In the genomic region with DNA sequence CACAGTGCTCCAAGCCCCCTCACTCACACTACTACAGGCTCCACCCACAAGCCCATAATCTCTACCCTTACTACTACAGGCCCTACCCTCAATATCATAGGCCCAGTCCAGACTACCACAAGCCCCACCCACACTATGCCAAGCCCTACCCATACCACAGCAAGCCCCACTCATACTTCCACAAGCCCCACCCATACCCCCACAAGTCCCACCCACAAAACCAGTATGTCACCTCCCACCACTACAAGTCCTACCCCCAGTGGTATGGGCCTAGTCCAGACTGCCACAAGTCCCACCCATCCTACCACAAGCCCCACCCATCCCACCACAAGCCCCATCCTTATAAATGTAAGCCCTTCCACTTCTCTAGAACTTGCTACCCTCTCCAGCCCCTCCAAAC, we compare ENCODE assay signal across 8 cellular contexts. TPM values are rescaled to one million over a fixed set of nuclear protein-coding genes. Genes with fewer than 3 reads are reported as not detected.
DNase-seq lines count a peak whose midpoint lies in the region; ATAC-seq, FAIRE-seq and TF ChIP-seq lines count a peak whose summit lies in the region.

No MANE protein-coding gene starts in this region.

- H3K9ac ChIP-seq in GM23248: no peak overlapping the region

- H3K4me2 ChIP-seq in A549: no peak overlapping the region
- no peak overlapping the region for H3K4me2 ChIP-seq in GM23248 (ENCODE audit: unreplicated experiment)

- peak; percentile 83 to 86 for DNase-seq in A549 (ENCODE audit: low read depth in 1 of 2, low spot score in 1 of 2)
- peak; percentile 77 for DNase-seq in GM23248
- DNase-seq in RWPE2 (ENCODE audit: low spot score): no peak
- peak; percentile 76 for DNase-seq in activated effector memory CD4-positive, alpha-beta T cell treated with Interleukin-2 at 50 U/mL for 16 hours
- peak; percentile 77 for DNase-seq in iPS-NIHi7 (ENCODE audit: extremely low spot score)
- peak; percentile 66 for DNase-seq in stimulated activated naive CD4-positive, alpha-beta T cell treated with Interleukin-2 at 50 U/mL for 16 hours (lab: John Stamatoyannopoulos, UW)

- in situ Hi-C loops in GM23248 (cut with MboI): no loop called here

- H3K9me2 ChIP-seq in GM23248 (ENCODE audit: insufficient read depth): no peaks in the 10 kb centered on the region

- H3K36me3 ChIP-seq in GM23248 (ENCODE audit: low read depth) (peaks cover 20% of the 10 kb centered on the region), RWPE2 (ENCODE audit: low read depth) (peaks cover 72% of the 10 kb centered on the region)

- TF ChIP-seq POLR2A in A549 (IDR thresholded peaks at IDR 0.05; ENCODE audit: low read length): no peak

- H2AFZ ChIP-seq in GM23248: no peak overlapping the region

- FAIRE-seq in A549 (lab: Jason Lieb, UNC): no peak

- H3K4me1 ChIP-seq in A549: peaks cover 9% of the 10 kb centered on the region; the same call in 1 of the 3 replicates
- H3K4me1 ChIP-seq in GM23248 (ENCODE audit: insufficient read depth): no peaks in the 10 kb centered on the region
- peaks cover 5% of the 10 kb centered on the region for H3K4me1 ChIP-seq in RWPE2 (ENCODE audit: insufficient read depth, poor library complexity, severe bottlenecking)

- no peaks in the 10 kb centered on the region for H3K9me3 ChIP-seq in A549
- H3K9me3 ChIP-seq in GM23248 (ENCODE audit: low read depth): no peaks in the 10 kb centered on the region
- no peaks in the 10 kb centered on the region for H3K9me3 ChIP-seq in RWPE2 (ENCODE audit: severe bottlenecking)

- CTCF ChIA-PET in A549 (lab: Yijun Ruan, JAX): interaction anchor here (10.3 to 22.1 kb wide), 2 partner anchors 20 to 101 kb away, joined by 188 to 301 read pairs; a partner anchor contains a TSS

- H3K27me3 ChIP-seq in GM23248 (replicated peaks; ENCODE audit: insufficient read depth) (no peaks in the 10 kb centered on the region), RWPE2 (ENCODE audit: insufficient read depth, poor library complexity, severe bottlenecking) (no peaks in the 10 kb centered on the region)

- TF ChIP-seq RAD21 in A549 (conservative IDR thresholded peaks at IDR 0.05 in 1 of 2, IDR thresholded peaks at IDR 0.05 in 1 of 2): no peak

- TF ChIP-seq EP300 in A549 (IDR thresholded peaks at IDR 0.05): no peak

- peaks cover 5% of the 10 kb centered on the region for H3F3A ChIP-seq in GM23248 (ENCODE audit: insufficient read depth)

- no peak overlapping the region for H3K27ac ChIP-seq in A549
- no peak overlapping the region for H3K27ac ChIP-seq in GM23248
- no peak overlapping the region for H3K27ac ChIP-seq in RWPE2 (ENCODE audit: poor library complexity, severe bottlenecking)

- H4K20me1 ChIP-seq in GM23248 (ENCODE audit: insufficient read depth): no peaks in the 10 kb centered on the region

- POLR2A ChIA-PET in A549 (lab: Yijun Ruan, JAX): no interaction called here

- TF ChIP-seq CTCF in A549 (IDR thresholded peaks at IDR 0.05): no peak
- no peak for TF ChIP-seq CTCF in RWPE2 (IDR thresholded peaks at IDR 0.05; ENCODE audit: poor library complexity, severe bottlenecking)

- peaks cover 25% of the 10 kb centered on the region for H3K79me2 ChIP-seq in GM23248 (ENCODE audit: insufficient read depth)

- H3K4me3 ChIP-seq in A549 (no peak overlapping the region), GM23248 (no peak overlapping the region), RWPE2 (ENCODE audit: severe bottlenecking) (no peak overlapping the region)

- peak; percentile 44 to 81 for ATAC-seq in A549
- peak; percentile 44 for ATAC-seq in RWPE2 (ENCODE audit: low read depth)
- no peak for ATAC-seq in GM18873 (IDR thresholded peaks at IDR 0.05; ENCODE audit: low FRiP score, unreplicated experiment)
- ATAC-seq in HG02763 (IDR thresholded peaks at IDR 0.05; ENCODE audit: unreplicated experiment): no peak

TF ChIP-seq in A549, 52 proteins besides CTCF, POLR2A, EP300 and RAD21 (continues in another document):
- TF ChIP-seq, protein P1, sequence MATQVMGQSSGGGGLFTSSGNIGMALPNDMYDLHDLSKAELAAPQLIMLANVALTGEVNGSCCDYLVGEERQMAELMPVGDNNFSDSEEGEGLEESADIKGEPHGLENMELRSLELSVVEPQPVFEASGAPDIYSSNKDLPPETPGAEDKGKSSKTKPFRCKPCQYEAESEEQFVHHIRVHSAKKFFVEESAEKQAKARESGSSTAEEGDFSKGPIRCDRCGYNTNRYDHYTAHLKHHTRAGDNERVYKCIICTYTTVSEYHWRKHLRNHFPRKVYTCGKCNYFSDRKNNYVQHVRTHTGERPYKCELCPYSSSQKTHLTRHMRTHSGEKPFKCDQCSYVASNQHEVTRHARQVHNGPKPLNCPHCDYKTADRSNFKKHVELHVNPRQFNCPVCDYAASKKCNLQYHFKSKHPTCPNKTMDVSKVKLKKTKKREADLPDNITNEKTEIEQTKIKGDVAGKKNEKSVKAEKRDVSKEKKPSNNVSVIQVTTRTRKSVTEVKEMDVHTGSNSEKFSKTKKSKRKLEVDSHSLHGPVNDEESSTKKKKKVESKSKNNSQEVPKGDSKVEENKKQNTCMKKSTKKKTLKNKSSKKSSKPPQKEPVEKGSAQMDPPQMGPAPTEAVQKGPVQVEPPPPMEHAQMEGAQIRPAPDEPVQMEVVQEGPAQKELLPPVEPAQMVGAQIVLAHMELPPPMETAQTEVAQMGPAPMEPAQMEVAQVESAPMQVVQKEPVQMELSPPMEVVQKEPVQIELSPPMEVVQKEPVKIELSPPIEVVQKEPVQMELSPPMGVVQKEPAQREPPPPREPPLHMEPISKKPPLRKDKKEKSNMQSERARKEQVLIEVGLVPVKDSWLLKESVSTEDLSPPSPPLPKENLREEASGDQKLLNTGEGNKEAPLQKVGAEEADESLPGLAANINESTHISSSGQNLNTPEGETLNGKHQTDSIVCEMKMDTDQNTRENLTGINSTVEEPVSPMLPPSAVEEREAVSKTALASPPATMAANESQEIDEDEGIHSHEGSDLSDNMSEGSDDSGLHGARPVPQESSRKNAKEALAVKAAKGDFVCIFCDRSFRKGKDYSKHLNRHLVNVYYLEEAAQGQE (IDR thresholded peaks at IDR 0.05): no peak
- TF ChIP-seq TFCP2L1 (CRISPR knock-in tag; IDR thresholded peaks at IDR 0.05) (no peak), CBX2 (IDR thresholded peaks at IDR 0.05; ENCODE audit: borderline replicate concordance, low read depth) (no peak), CEBPB (IDR thresholded peaks at IDR 0.05) (no peak), RFX5 (IDR thresholded peaks at IDR 0.05) (no peak), FOSB (CRISPR knock-in tag; IDR thresholded peaks at IDR 0.05) (no peak), MAZ (IDR thresholded peaks at IDR 0.05; ENCODE audit: borderline replicate concordance, low read depth, low read length) (no peak), PHF8 (IDR thresholded peaks at IDR 0.05; ENCODE audit: borderline replicate concordance, low read depth) (no peak), HOXA7 (CRISPR knock-in tag; IDR thresholded peaks at IDR 0.05) (no peak)
- TF ChIP-seq, protein P2, sequence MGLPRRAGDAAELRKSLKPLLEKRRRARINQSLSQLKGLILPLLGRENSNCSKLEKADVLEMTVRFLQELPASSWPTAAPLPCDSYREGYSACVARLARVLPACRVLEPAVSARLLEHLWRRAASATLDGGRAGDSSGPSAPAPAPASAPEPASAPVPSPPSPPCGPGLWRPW (IDR thresholded peaks at IDR 0.05): no peak
- TF ChIP-seq, protein P3, sequence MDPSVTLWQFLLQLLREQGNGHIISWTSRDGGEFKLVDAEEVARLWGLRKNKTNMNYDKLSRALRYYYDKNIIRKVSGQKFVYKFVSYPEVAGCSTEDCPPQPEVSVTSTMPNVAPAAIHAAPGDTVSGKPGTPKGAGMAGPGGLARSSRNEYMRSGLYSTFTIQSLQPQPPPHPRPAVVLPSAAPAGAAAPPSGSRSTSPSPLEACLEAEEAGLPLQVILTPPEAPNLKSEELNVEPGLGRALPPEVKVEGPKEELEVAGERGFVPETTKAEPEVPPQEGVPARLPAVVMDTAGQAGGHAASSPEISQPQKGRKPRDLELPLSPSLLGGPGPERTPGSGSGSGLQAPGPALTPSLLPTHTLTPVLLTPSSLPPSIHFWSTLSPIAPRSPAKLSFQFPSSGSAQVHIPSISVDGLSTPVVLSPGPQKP (IDR thresholded peaks at IDR 0.05; ENCODE audit: low read depth, low read length): no peak
- TF ChIP-seq, protein P4, sequence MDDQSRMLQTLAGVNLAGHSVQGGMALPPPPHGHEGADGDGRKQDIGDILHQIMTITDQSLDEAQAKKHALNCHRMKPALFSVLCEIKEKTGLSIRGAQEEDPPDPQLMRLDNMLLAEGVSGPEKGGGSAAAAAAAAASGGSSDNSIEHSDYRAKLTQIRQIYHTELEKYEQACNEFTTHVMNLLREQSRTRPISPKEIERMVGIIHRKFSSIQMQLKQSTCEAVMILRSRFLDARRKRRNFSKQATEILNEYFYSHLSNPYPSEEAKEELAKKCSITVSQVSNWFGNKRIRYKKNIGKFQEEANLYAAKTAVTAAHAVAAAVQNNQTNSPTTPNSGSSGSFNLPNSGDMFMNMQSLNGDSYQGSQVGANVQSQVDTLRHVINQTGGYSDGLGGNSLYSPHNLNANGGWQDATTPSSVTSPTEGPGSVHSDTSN (IDR thresholded peaks at IDR 0.05): no peak

RNA-seq across cellular contexts. Expression of a gene that starts 13.8 kb away (rescaled TPM):
- polyA plus RNA-seq in A549 (2011; rRNA removed) (5.6 and 7.2 TPM in 2 replicates), A549 (2017; fragmentation: RNase III; extraction: RNeasy Plus Mini Kit Qiagen cat#74134 plus additional on column Dnase treatment) (22.5 to 24.7 TPM (median 23.0 TPM) in 3 replicates), GM23248 (2016; fragmentation: Nextera tagmentation; extraction: Ambion mirVana) (91.6 and 95.0 TPM in 2 replicates)
- polyA plus RNA-seq in A549 (2012; cell fraction: cytosol; rRNA removed): 16.2 and 18.1 TPM in 2 replicates
- polyA plus RNA-seq in A549 (2012; cell fraction: nucleus; rRNA removed): 48.3 and 50.0 TPM in 2 replicates
- 9.3 and 12.8 TPM in 2 replicates for polyA minus RNA-seq in A549 (2011; rRNA and poly(A)+ RNA removed)
- 27.8 and 81.3 TPM in 2 replicates for total RNA-seq in GM23248 (2014; rRNA removed; shearing (Covaris generic))

RNA-seq across cellular contexts. Expression of a gene that starts 19.9 kb away (rescaled TPM):
- polyA plus RNA-seq in A549 (2011; rRNA removed): 51.5 and 58.4 TPM in 2 replicates
- 25.3 and 26.9 TPM in 2 replicates for polyA plus RNA-seq in A549 (2012; cell fraction: cytosol; rRNA removed)
- 17.0 and 22.5 TPM in 2 replicates for polyA plus RNA-seq in A549 (2012; cell fraction: nucleus; rRNA removed)
- 38.6 to 42.5 TPM (median 40.8 TPM) in 3 replicates for polyA plus RNA-seq in A549 (2017; fragmentation: RNase III; extraction: RNeasy Plus Mini Kit Qiagen cat#74134 plus additional on column Dnase treatment)
- 51.4 and 53.3 TPM in 2 replicates for polyA minus RNA-seq in A549 (2011; rRNA and poly(A)+ RNA removed)
- 21.9 and 30.7 TPM in 2 replicates for total RNA-seq in GM23248 (2014; rRNA removed; shearing (Covaris generic))
- 19.6 and 19.9 TPM in 2 replicates for polyA plus RNA-seq in GM23248 (2016; fragmentation: Nextera tagmentation; extraction: Ambion mirVana)

RNA-seq across cellular contexts. Expression of a gene that starts 59.1 kb away (rescaled TPM):
- not detected in 2 replicates for polyA plus RNA-seq in A549 (2011; rRNA removed)
- not detected in 2 replicates for polyA plus RNA-seq in A549 (2012; cell fraction: cytosol; rRNA removed)
- not detected in 2 replicates for polyA plus RNA-seq in A549 (2012; cell fraction: nucleus; rRNA removed)
- not detected in 3 replicates for polyA plus RNA-seq in A549 (2017; fragmentation: RNase III; extraction: RNeasy Plus Mini Kit Qiagen cat#74134 plus additional on column Dnase treatment)
- not detected in 2 replicates for polyA minus RNA-seq in A549 (2011; rRNA and poly(A)+ RNA removed)
- total RNA-seq in GM23248 (2014; rRNA removed; shearing (Covaris generic)): not detected in 2 replicates
- not detected in 2 replicates for polyA plus RNA-seq in GM23248 (2016; fragmentation: Nextera tagmentation; extraction: Ambion mirVana)

Comparison
In these comparisons a context has a peak if more than half of its experiments do, and no peak if none do; other contexts are left out.
1. ATAC-seq: peak in A549 (2 of 2) and RWPE2 (single experiment); none in GM18873 (single experiment) and HG02763 (single experiment).